In the genomic region with DNA sequence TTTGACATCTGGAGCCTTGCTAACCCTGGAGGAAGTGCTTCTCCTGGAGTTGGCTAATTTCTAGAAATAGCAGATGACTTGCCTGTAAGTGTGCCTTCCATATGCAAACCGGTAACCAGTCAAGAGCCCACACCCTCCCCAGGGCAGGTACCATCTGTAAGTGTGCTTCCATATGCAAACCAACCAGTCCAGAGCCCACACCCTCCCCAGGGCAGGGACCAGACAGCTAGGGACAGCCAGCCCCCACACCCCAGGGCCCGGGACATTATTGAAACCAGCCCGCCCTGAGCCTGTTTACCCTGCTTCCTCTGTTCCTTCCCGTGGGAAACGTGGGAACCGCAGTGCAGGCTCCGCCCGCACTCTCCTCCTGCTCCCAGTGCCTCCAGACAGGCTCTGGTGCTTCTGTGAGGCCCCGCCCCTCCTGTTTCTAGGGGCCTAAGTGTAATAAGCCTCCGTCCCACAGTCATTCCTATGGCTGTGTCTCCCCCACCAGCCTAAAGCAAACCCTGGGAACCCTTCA, we compare ENCODE assay signal across 14 cellular contexts. TPM values are rescaled to one million over a fixed set of nuclear protein-coding genes. Genes with fewer than 3 reads are reported as not detected.
DNase-seq lines count a peak whose midpoint lies in the region; ATAC-seq, FAIRE-seq and TF ChIP-seq lines count a peak whose summit lies in the region.
"Not testable (repeated sequence)": the region's sequence is repeated elsewhere in the genome, so short reads cannot be mapped to it uniquely, and the experiment has no call there.
"Had no signal": no experiment of that assay in that cellular context is flagged by ENCODE, and none has a peak within 500 bp of the region (broad histone marks: within the 10 kb centered on the region; RNA-seq: fewer than 3 reads in every experiment).

No MANE protein-coding gene starts in this region.

- not testable (repeated sequence) for H3K36me3 ChIP-seq in GM23248 (ENCODE audit: low read depth); brain microvascular endothelial cell (replicated peaks); mucosa of descending colon (ENCODE audit: low read depth)

- H3K9me2 ChIP-seq in GM23248 (ENCODE audit: insufficient read depth), result not testable (repeated sequence)

- H4K20me1 ChIP-seq in GM23248 (ENCODE audit: insufficient read depth), result not testable (repeated sequence)

- not testable (repeated sequence) for H2AFZ ChIP-seq in GM23248

- H3K27me3 Mint-ChIP-seq in progenitor cell of endocrine pancreas, result peaks cover 57% of the 10 kb centered on the region

- not testable (repeated sequence) for H3K36me3 Mint-ChIP-seq in progenitor cell of endocrine pancreas (ENCODE audit: insufficient read depth)

- H3K4me3 ChIP-seq in A549; GM23248; brain microvascular endothelial cell (ENCODE audit: low read depth, low read length); mucosa of descending colon: not testable (repeated sequence)

- TF ChIP-seq EP300 in A549 (IDR thresholded peaks at IDR 0.05), result not testable (repeated sequence)

- not testable (repeated sequence) for H3K4me1 Mint-ChIP-seq in progenitor cell of endocrine pancreas (ENCODE audit: low read depth)

- not testable (repeated sequence) for H3F3A ChIP-seq in GM23248 (ENCODE audit: insufficient read depth)

- not testable (repeated sequence) for H3K4me2 ChIP-seq in A549; GM23248 (ENCODE audit: unreplicated experiment)

- H3K27me3 ChIP-seq in GM23248 (replicated peaks; ENCODE audit: insufficient read depth), result peaks cover 19% of the 10 kb centered on the region
- not testable (repeated sequence) for H3K27me3 ChIP-seq in brain microvascular endothelial cell (replicated peaks)

- not testable (repeated sequence) for H3K9ac ChIP-seq in GM23248

- DNase-seq in A549 (ENCODE audit: low read depth in 1 of 2, low spot score in 1 of 2); Right ventricle myocardium inferior (ENCODE audit: missing footprints); mucosa of descending colon; progenitor cell of endocrine pancreas (ENCODE audit: low spot score, unreplicated experiment): not testable (repeated sequence)
- DNase-seq in GM23248, result peak; percentile 21
- DNase-seq in RPMI8226, result peak; percentile 57
- peak; percentile 48 for DNase-seq in brain microvascular endothelial cell
- DNase-seq in iris pigment epithelial cell (ENCODE audit: low read depth), result peak; percentile 20

- not testable (repeated sequence) for H3K9me3 ChIP-seq in A549; GM23248 (ENCODE audit: low read depth); mucosa of descending colon

- POLR2A ChIA-PET in A549 (lab: Yijun Ruan, JAX), result not testable (repeated sequence)

- H3K9me3 Mint-ChIP-seq in progenitor cell of endocrine pancreas (ENCODE audit: low read depth), result not testable (repeated sequence)

- peak overlapping the region; percentile 51 for H3K27ac Mint-ChIP-seq in progenitor cell of endocrine pancreas

- H3K4me3 Mint-ChIP-seq in progenitor cell of endocrine pancreas (ENCODE audit: low read depth), result not testable (repeated sequence)

- ATAC-seq in A549 (peak; percentile 32 to 52; a peak in 5 of 6 replicates), Right ventricle myocardium inferior (peak; percentile 26), mucosa of descending colon (peak; percentile 30)

- 45% methylated on average over 9 of the region's 10 CpGs for WGBS in A549 (ENCODE audit: missing lambda C conversion rate)
- WGBS in GM23248 (ENCODE audit: low coverage in 1 of 2, low lambda C conversion rate in 2 of 2, missing lambda C conversion rate in 2 of 2), 2 experiments, result 6 to 8% methylated on average over 10 of the region's 10 CpGs

- CTCF ChIA-PET in A549 (lab: Yijun Ruan, JAX), result interaction anchor here (1.5 kb wide), 1 partner anchor 29 kb away, joined by 8 read pairs; no protein-coding TSS in a partner anchor

- not testable (repeated sequence) for H3K79me2 ChIP-seq in GM23248 (ENCODE audit: insufficient read depth)

- TF ChIP-seq RAD21 in A549 (conservative IDR thresholded peaks at IDR 0.05 in 1 of 2, IDR thresholded peaks at IDR 0.05 in 1 of 2), result not testable (repeated sequence)

- H3K27ac ChIP-seq in A549, GM23248: not testable (repeated sequence)
- H3K27ac ChIP-seq in brain microvascular endothelial cell, result peak overlapping the region; percentile 10

- not testable (repeated sequence) for TF ChIP-seq CTCF in A549 (IDR thresholded peaks at IDR 0.05); brain microvascular endothelial cell (IDR thresholded peaks at IDR 0.05; ENCODE audit: low read depth, low read length, missing control alignments); mucosa of descending colon (IDR thresholded peaks at IDR 0.05); progenitor cell of endocrine pancreas (IDR thresholded peaks at IDR 0.05; ENCODE audit: unreplicated experiment)

- in situ Hi-C loops in GM23248 (cut with MboI); brain microvascular endothelial cell (cut with HindIII; ENCODE audit: low pct_ligation_motif_present, low sequenced_read_pairs): not testable (repeated sequence)

- intact Hi-C loops in Right ventricle myocardium inferior (cut with DNase I); mucosa of descending colon (cut with DNase I, micrococcal nuclease): not testable (repeated sequence)

- not testable (repeated sequence) for FAIRE-seq in A549 (lab: Jason Lieb, UNC)

- TF ChIP-seq POLR2A in A549 (IDR thresholded peaks at IDR 0.05; ENCODE audit: low read length), result not testable (repeated sequence)

- H3K4me1 ChIP-seq in A549; GM23248 (ENCODE audit: insufficient read depth); mucosa of descending colon (ENCODE audit: low read depth): not testable (repeated sequence)

RNA-seq across cellular contexts. Expression of gene OBP2A, which starts 11.7 kb away (rescaled TPM):
- polyA plus RNA-seq in A549 (2011; rRNA removed) (not detected in 2 replicates), A549 (2017; fragmentation: RNase III; extraction: RNeasy Plus Mini Kit Qiagen cat#74134 plus additional on column Dnase treatment) (not detected in 3 replicates), GM23248 (2016; fragmentation: Nextera tagmentation; extraction: Ambion mirVana) (not detected in 2 replicates)
- polyA plus RNA-seq in A549 (2012; cell fraction: cytosol; rRNA removed), result not detected in 2 replicates
- polyA plus RNA-seq in A549 (2012; cell fraction: nucleus; rRNA removed), result not detected in 2 replicates
- polyA minus RNA-seq in A549 (2011; rRNA and poly(A)+ RNA removed), result not detected in 2 replicates
- total RNA-seq in GM23248 (2014; rRNA removed; shearing (Covaris generic)), result not detected in 2 replicates
- total RNA-seq in Right ventricle myocardium inferior (not detected), mucosa of descending colon (not detected), progenitor cell of endocrine pancreas (not detected in 2 replicates)
- total RNA-seq: HFFc6, M059J, Peyer's patch, SJSA1 had no signal
- polyA plus RNA-seq: CD14-positive monocyte, IgD-negative memory B cell had no signal

RNA-seq across cellular contexts. Expression of gene LCN1, which starts 13.0 kb away (rescaled TPM):
- polyA plus RNA-seq in A549 (2011; rRNA removed), result not detected in 2 replicates
- not detected in 2 replicates for polyA plus RNA-seq in A549 (2012; cell fraction: cytosol; rRNA removed)
- polyA plus RNA-seq in A549 (2012; cell fraction: nucleus; rRNA removed), result not detected in 2 replicates
- not detected in 3 replicates for polyA plus RNA-seq in A549 (2017; fragmentation: RNase III; extraction: RNeasy Plus Mini Kit Qiagen cat#74134 plus additional on column Dnase treatment)
- polyA minus RNA-seq in A549 (2011; rRNA and poly(A)+ RNA removed), result not detected in 2 replicates
- not detected in 2 replicates for total RNA-seq in GM23248 (2014; rRNA removed; shearing (Covaris generic))
- not detected in 2 replicates for polyA plus RNA-seq in GM23248 (2016; fragmentation: Nextera tagmentation; extraction: Ambion mirVana)
- total RNA-seq in Right ventricle myocardium inferior, result not detected
- total RNA-seq in mucosa of descending colon, result not detected
- total RNA-seq in progenitor cell of endocrine pancreas, result not detected in 2 replicates
- total RNA-seq: M059J, Peyer's patch, SJSA1 had no signal
- polyA plus RNA-seq: CD14-positive monocyte, IgD-negative memory B cell had no signal

RNA-seq across cellular contexts. Expression of gene PAEP, which starts 27.3 kb away (rescaled TPM):
- 0.15 TPM in 1 of 2 replicates, not detected in the other for polyA plus RNA-seq in A549 (2011; rRNA removed)
- polyA plus RNA-seq in A549 (2012; cell fraction: cytosol; rRNA removed), result not detected in 2 replicates
- not detected in 2 replicates for polyA plus RNA-seq in A549 (2012; cell fraction: nucleus; rRNA removed)
- polyA plus RNA-seq in A549 (2017; fragmentation: RNase III; extraction: RNeasy Plus Mini Kit Qiagen cat#74134 plus additional on column Dnase treatment), result not detected in 3 replicates
- not detected in 2 replicates for polyA minus RNA-seq in A549 (2011; rRNA and poly(A)+ RNA removed)
- not detected in 2 replicates for total RNA-seq in GM23248 (2014; rRNA removed; shearing (Covaris generic))
- not detected in 2 replicates for polyA plus RNA-seq in GM23248 (2016; fragmentation: Nextera tagmentation; extraction: Ambion mirVana)
- not detected for total RNA-seq in Right ventricle myocardium inferior
- total RNA-seq in mucosa of descending colon, result not detected
- not detected in 2 replicates for total RNA-seq in progenitor cell of endocrine pancreas
- total RNA-seq: HFFc6, M059J, Peyer's patch, SJSA1 had no signal
- polyA plus RNA-seq: CD14-positive monocyte, IgD-negative memory B cell had no signal

RNA-seq across cellular contexts. Expression of gene MRPS2, which starts 33.8 kb away (rescaled TPM):
- polyA plus RNA-seq in A549 (2011; rRNA removed), result 66.9 and 75.5 TPM in 2 replicates
- polyA plus RNA-seq in A549 (2012; cell fraction: cytosol; rRNA removed), result 278 and 376 TPM in 2 replicates
- 268 and 485 TPM in 2 replicates for polyA plus RNA-seq in A549 (2012; cell fraction: nucleus; rRNA removed)
- polyA plus RNA-seq in A549 (2017; fragmentation: RNase III; extraction: RNeasy Plus Mini Kit Qiagen cat#74134 plus additional on column Dnase treatment), result 85.3 to 93.2 TPM (median 90.1 TPM) in 3 replicates
- polyA minus RNA-seq in A549 (2011; rRNA and poly(A)+ RNA removed), result 126 and 137 TPM in 2 replicates
- 32.2 and 45.3 TPM in 2 replicates for total RNA-seq in GM23248 (2014; rRNA removed; shearing (Covaris generic))
- 51.7 and 55.3 TPM in 2 replicates for polyA plus RNA-seq in GM23248 (2016; fragmentation: Nextera tagmentation; extraction: Ambion mirVana)
- total RNA-seq in Right ventricle myocardium inferior, result 43.3 TPM
- total RNA-seq in mucosa of descending colon, result 10 to 100 TPM; 27.3 to 36.0 (median 28.2) TPM
- 36.5 and 40.0 TPM in 2 replicates for total RNA-seq in progenitor cell of endocrine pancreas

RNA-seq across cellular contexts. Expression of gene PPP1R26, which starts 54.7 kb away (rescaled TPM):
- polyA plus RNA-seq in A549 (2011; rRNA removed) (7.4 and 8.5 TPM in 2 replicates), A549 (2017; fragmentation: RNase III; extraction: RNeasy Plus Mini Kit Qiagen cat#74134 plus additional on column Dnase treatment) (10.9 to 12.7 TPM (median 11.4 TPM) in 3 replicates), GM23248 (2016; fragmentation: Nextera tagmentation; extraction: Ambion mirVana) (2.2 and 3.4 TPM in 2 replicates)
- polyA plus RNA-seq in A549 (2012; cell fraction: cytosol; rRNA removed), result 11.1 and 12.8 TPM in 2 replicates
- polyA plus RNA-seq in A549 (2012; cell fraction: nucleus; rRNA removed), result 13.6 and 16.4 TPM in 2 replicates
- 8.3 and 9.1 TPM in 2 replicates for polyA minus RNA-seq in A549 (2011; rRNA and poly(A)+ RNA removed)
- 13.4 and 19.2 TPM in 2 replicates for total RNA-seq in GM23248 (2014; rRNA removed; shearing (Covaris generic))
- total RNA-seq in Right ventricle myocardium inferior (18.5 TPM), mucosa of descending colon (10 to 100 TPM; 16.4 to 24.5 (median 21.5) TPM), progenitor cell of endocrine pancreas (48.3 and 50.2 TPM in 2 replicates)
